Comparison of ENCODE assay signal across 8 cellular contexts in genomic region chr1:94961994-94962744, GRCh38. TPM values are rescaled to one million over a fixed set of nuclear protein-coding genes. Genes with fewer than 3 reads are reported as not detected.
DNase-seq lines count a peak whose midpoint lies in the region; ATAC-seq and TF ChIP-seq lines count a peak whose summit lies in the region.

No MANE protein-coding gene starts in this region.

- no peak for DNase-seq in Right ventricle myocardium superior
- DNase-seq in cardiac septum (ENCODE audit: low spot score) = no peak
- no peak for DNase-seq in ascending aorta (ENCODE audit: low spot score in 2 of 2)
- DNase-seq in vagina (ENCODE audit: extremely low spot score in 2 of 2) = no peak
- no peak for DNase-seq in NCI-H1092 treated with DMSO at 0.1 percent for 48 hours (lab: John Stamatoyannopoulos, UW)
- no peak for DNase-seq in activated gamma-delta T cell (lab: John Stamatoyannopoulos, UW)

- H3K9me3 ChIP-seq in ascending aorta (no peaks in the 10 kb centered on the region), mononuclear cell (ENCODE audit: low read depth, low read length) (no peaks in the 10 kb centered on the region), vagina (no peaks in the 10 kb centered on the region)

- ATAC-seq in Right ventricle myocardium superior (ENCODE audit: poor library complexity) (peak; percentile 61), HG03378 (IDR thresholded peaks at IDR 0.05; ENCODE audit: unreplicated experiment) (no peak)

- TF ChIP-seq CTCF in ascending aorta (IDR thresholded peaks at IDR 0.05) (no peak), vagina (IDR thresholded peaks at IDR 0.05) (no peak)

- H3K27me3 ChIP-seq in ascending aorta (no peaks in the 10 kb centered on the region), mononuclear cell (ENCODE audit: insufficient read depth, low read length) (no peaks in the 10 kb centered on the region), vagina (no peaks in the 10 kb centered on the region)

- H3K36me3 ChIP-seq in ascending aorta = no peaks in the 10 kb centered on the region
- no peaks in the 10 kb centered on the region for H3K36me3 ChIP-seq in vagina

- TF ChIP-seq POLR2A in vagina (IDR thresholded peaks at IDR 0.05) = no peak

- intact Hi-C loops in Right ventricle myocardium superior (cut with DNase I) = no loop called here
- intact Hi-C loops in cardiac septum (cut with DNase I) = no loop called here
- intact Hi-C loops in ascending aorta (cut with DNase I) = no loop called here
- intact Hi-C loops in vagina (cut with DNase I) = no loop called here

- H3K4me1 ChIP-seq in ascending aorta = peaks cover 0 to 6% of the 10 kb centered on the region in 2 donors
- peaks cover 29% of the 10 kb centered on the region for H3K4me1 ChIP-seq in mononuclear cell (ENCODE audit: insufficient read depth, low read length)
- peaks cover 22% of the 10 kb centered on the region for H3K4me1 ChIP-seq in vagina

- no peak overlapping the region for H3K27ac ChIP-seq in ascending aorta
- peak overlapping the region; percentile 87 for H3K27ac ChIP-seq in vagina

- H3K4me3 ChIP-seq in ascending aorta = peak overlapping the region; percentile 35 to 62
- H3K4me3 ChIP-seq in mononuclear cell (ENCODE audit: low read length) = peak overlapping the region; percentile 48
- peak overlapping the region; percentile 36 to 43 for H3K4me3 ChIP-seq in vagina

RNA-seq across cellular contexts. Expression of gene CNN3, which starts 35.3 kb away (rescaled TPM):
- 49.4 TPM for total RNA-seq in Right ventricle myocardium superior
- 106 TPM for total RNA-seq in cardiac septum
- total RNA-seq in ascending aorta = 362 TPM
- 4.6 TPM for total RNA-seq in mononuclear cell
- total RNA-seq in vagina = 250 TPM
